ENCODE assay signal across 22 cellular contexts in genomic region chr18:57534535-57534934, GRCh38. TPM values are rescaled to one million over a fixed set of nuclear protein-coding genes. Genes with fewer than 3 reads are reported as not detected.
DNase-seq lines count a peak whose midpoint lies in the region; ATAC-seq and TF ChIP-seq lines count a peak whose summit lies in the region.
"Had no signal": no experiment of that assay in that cellular context is flagged by ENCODE, and none has a peak within 500 bp of the region (broad histone marks: within the 10 kb centered on the region; RNA-seq: fewer than 3 reads in every experiment).

No MANE protein-coding gene starts in this region.

- ATAC-seq in IMR-90 (ENCODE audit: low read depth) (no peak), WTC11 (no peak), left colon (peak; percentile 34), PC-3 (no peak), HG02588 (IDR thresholded peaks at IDR 0.05; ENCODE audit: unreplicated experiment) (no peak)

- no peak overlapping the region for H2BK15ac ChIP-seq in IMR-90 (ENCODE audit: low read depth, low read length)

- no peaks in the 10 kb centered on the region; the same call in 1 of the 2 replicates for H3K9me1 ChIP-seq in IMR-90 (ENCODE audit: insufficient read depth, low read length)

- H3K56ac ChIP-seq in IMR-90 (ENCODE audit: extremely low read depth, insufficient read depth, low read length) = no peak overlapping the region

- H3K23ac ChIP-seq in IMR-90 (ENCODE audit: low read depth, low read length) = no peak overlapping the region

- H3K4me1 ChIP-seq in IMR-90 (ENCODE audit: control insufficient read depth, insufficient read depth, low read length) (peaks cover 1% of the 10 kb centered on the region; the same call in 1 of the 2 replicates), parathyroid adenoma (peaks cover 19% of the 10 kb centered on the region), PC-3 (ENCODE audit: insufficient read depth, low read length) (no peaks in the 10 kb centered on the region)

- no peak overlapping the region for H2AK5ac ChIP-seq in IMR-90 (ENCODE audit: low read depth, low read length)

- H3K9me3 ChIP-seq in IMR-90 (ENCODE audit: control insufficient read depth, insufficient read depth, low read length) (no peaks in the 10 kb centered on the region), parathyroid adenoma (ENCODE audit: control insufficient read depth, low read length) (no peaks in the 10 kb centered on the region), PC-3 (ENCODE audit: low read length) (no peaks in the 10 kb centered on the region)

- CTCF ChIA-PET in IMR-90 (lab: Yijun Ruan, JAX) (no interaction called here), WTC11 (lab: Charles Lee) (no interaction called here), PC-3 (lab: Charles Lee) (no interaction called here)

- no peak overlapping the region for H3K4me3 Mint-ChIP-seq in WTC11
- H3K4me3 Mint-ChIP-seq: CD8-positive, alpha-beta memory T cell; HFFc6 had no signal

- H3K4ac ChIP-seq in IMR-90 (ENCODE audit: low read depth, low read length) = no peak overlapping the region

- H2AK9ac ChIP-seq in IMR-90 (replicated peaks; ENCODE audit: low read depth, low read length, poor library complexity) = no peak overlapping the region

- no peaks in the 10 kb centered on the region for H3K36me3 Mint-ChIP-seq in WTC11
- H3K36me3 Mint-ChIP-seq: CD8-positive, alpha-beta memory T cell had no signal

- peaks cover 2% of the 10 kb centered on the region; the same call in 1 of the 2 replicates for H3K27me3 ChIP-seq in IMR-90 (ENCODE audit: control insufficient read depth, insufficient read depth, low read length)
- H3K27me3 ChIP-seq in parathyroid adenoma (ENCODE audit: control insufficient read depth, insufficient read depth, low read length) = no peaks in the 10 kb centered on the region
- peaks cover 12% of the 10 kb centered on the region for H3K27me3 ChIP-seq in PC-3 (ENCODE audit: low read length)

- H3K27ac Mint-ChIP-seq in WTC11 = peak overlapping the region; percentile 78
- H3K27ac Mint-ChIP-seq: CD8-positive, alpha-beta memory T cell; HFFc6 had no signal

- H3K27ac ChIP-seq in IMR-90 (ENCODE audit: insufficient read depth, low read length) (no peak overlapping the region), parathyroid adenoma (peak overlapping the region; percentile 75), PC-3 (ENCODE audit: low read length) (no peak overlapping the region)
- H3K27ac ChIP-seq: KMS-11 had no signal

- H4K20me1 ChIP-seq in IMR-90 (ENCODE audit: insufficient read depth, low read length) (no peaks in the 10 kb centered on the region; the same call in 1 of the 2 replicates), PC-3 (ENCODE audit: low read length) (no peaks in the 10 kb centered on the region)

- H3K14ac ChIP-seq in IMR-90 (replicated peaks; ENCODE audit: low read depth, low read length) = no peak overlapping the region

- intact Hi-C loops in IMR-90 (cut with micrococcal nuclease) (no loop called here), left colon (cut with DNase I, micrococcal nuclease) (no loop called here), PC-3 (cut with micrococcal nuclease) (no loop called here)

- no peaks in the 10 kb centered on the region for H3K9me2 ChIP-seq in PC-3 (replicated peaks; ENCODE audit: low read length)

- no peaks in the 10 kb centered on the region for H3F3A ChIP-seq in PC-3 (ENCODE audit: low read length, unreplicated experiment)

- no peak overlapping the region for H4K5ac ChIP-seq in IMR-90 (ENCODE audit: low read depth, low read length)

- TF ChIP-seq RAD21 in IMR-90 (IDR thresholded peaks at IDR 0.05; ENCODE audit: low read length) = no peak

- H3K9ac ChIP-seq in IMR-90 (ENCODE audit: low read depth, low read length) = no peak overlapping the region
- H3K9ac ChIP-seq in parathyroid adenoma = no peak overlapping the region
- no peak overlapping the region for H3K9ac ChIP-seq in PC-3 (ENCODE audit: low read length)
- H3K9ac ChIP-seq: KMS-11 had no signal

- no peak overlapping the region for H4K8ac ChIP-seq in IMR-90 (ENCODE audit: low read depth in 2 of 2, low read length in 2 of 2)

- no peak overlapping the region for H3K18ac ChIP-seq in IMR-90 (ENCODE audit: low read depth, low read length)

- no peak overlapping the region for H2BK120ac ChIP-seq in IMR-90 (ENCODE audit: low read depth, low read length)

- H2AFZ ChIP-seq in IMR-90 (replicated peaks; ENCODE audit: low read length, poor library complexity) = peak overlapping the region; percentile 42
- peak overlapping the region; percentile 79 for H2AFZ ChIP-seq in parathyroid adenoma
- H2AFZ ChIP-seq in PC-3 (ENCODE audit: low read length) = no peak overlapping the region

- no peak for TF ChIP-seq POLR2A in IMR-90 (IDR thresholded peaks at IDR 0.05; ENCODE audit: low read depth, low read length)

- H3K27me3 Mint-ChIP-seq in WTC11 (ENCODE audit: low read depth) = no peaks in the 10 kb centered on the region

- POLR2A ChIA-PET in IMR-90 (lab: Charles Lee; ENCODE audit: unreplicated experiment) (no interaction called here), WTC11 (lab: Charles Lee) (no interaction called here), PC-3 (lab: Charles Lee; ENCODE audit: unreplicated experiment) (no interaction called here)

- no peak for TF ChIP-seq CTCF in IMR-90 (conservative IDR thresholded peaks at IDR 0.05; ENCODE audit: low read depth, low read length)
- TF ChIP-seq CTCF in WTC11 (IDR thresholded peaks at IDR 0.05) = no peak
- no peak for TF ChIP-seq CTCF in parathyroid adenoma (IDR thresholded peaks at IDR 0.05)
- TF ChIP-seq CTCF in PC-3 (conservative IDR thresholded peaks at IDR 0.05; ENCODE audit: low read depth, low read length) = no peak
- no peak for TF ChIP-seq CTCF in GM13976 (IDR thresholded peaks at IDR 0.05; ENCODE audit: borderline replicate concordance, control extremely low read depth, extremely low read depth, insufficient read depth, missing control alignments)

- BruUV-seq in IMR-90 (replicated peaks; lab: Mats Ljungman, UMichigan) (no TSS peak), PC-3 (replicated peaks; lab: Mats Ljungman, UMichigan) (no TSS peak)

- H3K79me2 ChIP-seq in parathyroid adenoma (no peaks in the 10 kb centered on the region), PC-3 (ENCODE audit: low read length) (no peaks in the 10 kb centered on the region)

- H3K79me1 ChIP-seq in IMR-90 (ENCODE audit: low read depth in 1 of 2, low read length in 2 of 2) = no peaks in the 10 kb centered on the region

- in situ Hi-C loops in IMR-90 (cut with MboI; ENCODE audit: low sequenced_read_pairs) (no loop called here), GM13976 (cut with MboI; ENCODE audit: low sequenced_read_pairs, unreplicated experiment) (no loop called here)

- dilution Hi-C loops in IMR-90 (cut with HindIII; ENCODE audit: low sequenced_read_pairs, unreplicated experiment) = no loop called here

- H3K36me3 ChIP-seq in IMR-90 (ENCODE audit: control insufficient read depth, insufficient read depth, low read length) (no peaks in the 10 kb centered on the region), parathyroid adenoma (ENCODE audit: control insufficient read depth, insufficient read depth, low read length) (no peaks in the 10 kb centered on the region), PC-3 (ENCODE audit: low read depth, low read length) (no peaks in the 10 kb centered on the region)

- no peak overlapping the region for H4K91ac ChIP-seq in IMR-90 (ENCODE audit: insufficient read depth, low read depth, low read length)

- no peak overlapping the region for H2BK20ac ChIP-seq in IMR-90 (ENCODE audit: low read depth, low read length)

- no peaks in the 10 kb centered on the region for H3K9me3 Mint-ChIP-seq in WTC11
- H3K9me3 Mint-ChIP-seq: CD8-positive, alpha-beta memory T cell; HFFc6 had no signal

- DNase-seq in IMR-90 = no peak
- no peak for DNase-seq in WTC11 (ENCODE audit: low spot score)
- no peak for DNase-seq in left colon
- DNase-seq in PC-3 = no peak
- no peak for DNase-seq in GM13976 (ENCODE audit: low spot score)
- DNase-seq in DMS79 (lab: John Stamatoyannopoulos, UW) = no peak
- DNase-seq: ACHN; C1 segment of cervical spinal cord; CD8-positive, alpha-beta memory T cell; GDM1; HFFc6; NCI-H1417; NCI-H2029 treated with DMSO at 0.1 percent for 48 hours; NCI-H2171 treated with DMSO at 0.1 percent for 48 hours; NCI-H446; NCI-H526 treated with DMSO at 0.1 percent for 48 hours; RPMI8226; SIG-M5; T-helper 1 cell had no signal

- H3K4me3 ChIP-seq in IMR-90 (ENCODE audit: insufficient read depth, low read depth, low read length) (no peak overlapping the region), parathyroid adenoma (ENCODE audit: low read depth, low read length) (no peak overlapping the region), PC-3 (ENCODE audit: low read length) (no peak overlapping the region)

- H3K4me2 ChIP-seq in IMR-90 (ENCODE audit: low read depth, low read length) = no peak overlapping the region
- H3K4me2 ChIP-seq in parathyroid adenoma (ENCODE audit: low read length) = no peak overlapping the region
- no peak overlapping the region for H3K4me2 ChIP-seq in PC-3 (ENCODE audit: low read length)
- H3K4me2 ChIP-seq: KMS-11 had no signal

- peaks cover 22% of the 10 kb centered on the region for H3K4me1 Mint-ChIP-seq in WTC11
- H3K4me1 Mint-ChIP-seq: CD8-positive, alpha-beta memory T cell had no signal

- no peak overlapping the region for H2BK5ac ChIP-seq in IMR-90 (ENCODE audit: low read depth, low read length, poor library complexity, severe bottlenecking)

TF ChIP-seq in IMR-90, 13 proteins besides CTCF, POLR2A, EP300 and RAD21 (continues in another document):
- TF ChIP-seq RCOR1 (IDR thresholded peaks at IDR 0.05; ENCODE audit: insufficient replicate concordance, low read length) (no peak), CEBPB (IDR thresholded peaks at IDR 0.05; ENCODE audit: low read depth, low read length) (no peak), NFE2L2 (IDR thresholded peaks at IDR 0.05; ENCODE audit: low read depth, low read length) (no peak)

TF ChIP-seq in WTC11, 78 proteins besides CTCF, POLR2A, EP300 and RAD21 (continues in another document):
- TF ChIP-seq ZNF512 (CRISPR knock-in tag; IDR thresholded peaks at IDR 0.05; ENCODE audit: borderline replicate concordance) = no peak
- TF ChIP-seq SMAD3 (CRISPR knock-in tag; IDR thresholded peaks at IDR 0.05; ENCODE audit: borderline replicate concordance) = no peak

RNA-seq across cellular contexts. Expression of gene FECH, which starts 52.0 kb away (rescaled TPM):
- 29.2 and 52.2 TPM in 2 replicates for total RNA-seq in IMR-90 (2012; rRNA removed)
- polyA plus RNA-seq in IMR-90 (2012; rRNA removed) = 32.3 and 35.3 TPM in 2 replicates
- polyA plus RNA-seq in IMR-90 (2012; cell fraction: cytosol; rRNA removed) = 28.3 and 34.8 TPM in 2 replicates
- 13.9 and 29.9 TPM in 2 replicates for polyA plus RNA-seq in IMR-90 (2012; cell fraction: nucleus; rRNA removed; ENCODE audit: low replicate concordance)
- 16.6 to 21.8 TPM (median 19.6 TPM) in 3 replicates for total RNA-seq in WTC11 (2021)
- 10 to 100 TPM; 16.4 to 18.4 TPM for total RNA-seq in left colon
- 87.7 and 136 TPM in 2 replicates for total RNA-seq in PC-3 (2014; rRNA removed)
